14 cellular contexts compared by ENCODE assay signal in genomic region chr9:135989157-135989556, GRCh38. TPM values are rescaled to one million over a fixed set of nuclear protein-coding genes. Genes with fewer than 3 reads are reported as not detected.
A peak's percentile ranks its signal among the peaks of the same experiment; 100 is the strongest.
DNase-seq lines count a peak whose midpoint lies in the region; ATAC-seq, FAIRE-seq and TF ChIP-seq lines count a peak whose summit lies in the region.
"Had no signal": no experiment of that assay in that cellular context is flagged by ENCODE, and none has a peak within 500 bp of the region (broad histone marks: within the 10 kb centered on the region; RNA-seq: fewer than 3 reads in every experiment).

No MANE protein-coding gene starts in this region.

- no peak overlapping the region for H3K27ac Mint-ChIP-seq in CD4-positive, alpha-beta T cell
- no peak overlapping the region for H3K27ac Mint-ChIP-seq in glutamatergic neuron (ENCODE audit: unreplicated experiment)
- H3K27ac Mint-ChIP-seq in activated naive CD8-positive, alpha-beta T cell treated with anti-CD3 and anti-CD28 coated beads, Interleukin-2, amount 50 U/mL, for 24 hours, result no peak overlapping the region

- H3K27ac ChIP-seq in A549, result no peak overlapping the region
- H3K27ac ChIP-seq in CD4-positive, alpha-beta T cell (ENCODE audit: low read depth, low read length), result no peak overlapping the region
- peak overlapping the region; percentile 64 for H3K27ac ChIP-seq in angular gyrus (ENCODE audit: low read depth, low read length)
- H3K27ac ChIP-seq: GM23248 had no signal

- peak overlapping the region; percentile 25 for H3K4me3 Mint-ChIP-seq in CD4-positive, alpha-beta T cell
- H3K4me3 Mint-ChIP-seq in glutamatergic neuron (ENCODE audit: unreplicated experiment), result no peak overlapping the region
- no peak overlapping the region for H3K4me3 Mint-ChIP-seq in activated naive CD8-positive, alpha-beta T cell treated with anti-CD3 and anti-CD28 coated beads, Interleukin-2, amount 50 U/mL, for 24 hours

- H3K4me2 ChIP-seq in A549, result no peak overlapping the region

- DNase-seq in A549 (ENCODE audit: low read depth in 1 of 2, low spot score in 1 of 2) (no peak), glutamatergic neuron (no peak), GM20000 (ENCODE audit: low spot score) (no peak), NCI-H2081 (lab: John Stamatoyannopoulos, UW) (no peak), NCI-H2029 (lab: John Stamatoyannopoulos, UW) (no peak)
- no peak for DNase-seq in CD4-positive, alpha-beta T cell
- DNase-seq in activated naive CD8-positive, alpha-beta T cell treated with anti-CD3 and anti-CD28 coated beads, Interleukin-2, amount 50 U/mL, for 24 hours, result no peak
- DNase-seq: GM23248, Karpas-422, NCI-H1105 treated with DMSO at 0.1 percent for 48 hours, NCI-H187 treated with DMSO at 0.1 percent for 48 hours, SIG-M5 had no signal

- intact Hi-C loops in CD4-positive, alpha-beta T cell (cut with DNase I, micrococcal nuclease), result no loop called here

- no peak for TF ChIP-seq RAD21 in A549 (conservative IDR thresholded peaks at IDR 0.05 in 1 of 2, IDR thresholded peaks at IDR 0.05 in 1 of 2)

- H3K4me1 ChIP-seq in A549, result peaks cover 25% of the 10 kb centered on the region

- ATAC-seq in A549, result peak; percentile 18 to 21; a peak in 3 of 6 replicates
- ATAC-seq in CD4-positive, alpha-beta T cell (ENCODE audit: poor library complexity), result no peak
- ATAC-seq in activated naive CD8-positive, alpha-beta T cell treated with anti-CD3 and anti-CD28 coated beads, Interleukin-2, amount 50 U/mL, for 24 hours, result no peak

- H3K4me1 Mint-ChIP-seq in CD4-positive, alpha-beta T cell (ENCODE audit: low read depth), result peaks cover 23% of the 10 kb centered on the region
- peaks cover 4% of the 10 kb centered on the region for H3K4me1 Mint-ChIP-seq in glutamatergic neuron (ENCODE audit: low read depth, unreplicated experiment)
- H3K4me1 Mint-ChIP-seq in activated naive CD8-positive, alpha-beta T cell treated with anti-CD3 and anti-CD28 coated beads, Interleukin-2, amount 50 U/mL, for 24 hours, result peaks cover 15% of the 10 kb centered on the region

- FAIRE-seq in A549 (lab: Jason Lieb, UNC), result no peak
- FAIRE-seq: GM12891 had no signal

- H3K4me3 ChIP-seq in A549, result no peak overlapping the region
- H3K4me3 ChIP-seq: GM23248 had no signal

- TF ChIP-seq EP300 in A549 (IDR thresholded peaks at IDR 0.05), result no peak

- WGBS in A549 (ENCODE audit: missing lambda C conversion rate), result 87% methylated on average over 4 of the region's 8 CpGs

- no peak for TF ChIP-seq POLR2A in A549 (IDR thresholded peaks at IDR 0.05; ENCODE audit: low read length)

- H3K9me3 ChIP-seq in A549, result no peaks in the 10 kb centered on the region
- no peaks in the 10 kb centered on the region for H3K9me3 ChIP-seq in CD4-positive, alpha-beta T cell (ENCODE audit: control insufficient read depth, low read length)

- TF ChIP-seq CTCF in A549 (IDR thresholded peaks at IDR 0.05) (no peak), glutamatergic neuron (IDR thresholded peaks at IDR 0.05; ENCODE audit: partially characterized antibody, unreplicated experiment) (peak; percentile 16), GM20000 (IDR thresholded peaks at IDR 0.05; ENCODE audit: extremely low read depth, missing control alignments) (no peak)
- no peak for TF ChIP-seq CTCF in CD4-positive, alpha-beta T cell (IDR thresholded peaks at IDR 0.05)

- CTCF ChIA-PET in A549 (lab: Yijun Ruan, JAX), result interaction anchor here (1.2 to 1.7 kb wide), 3 partner anchors 20 to 134 kb away, joined by 3 to 12 read pairs (median 8); no protein-coding TSS in a partner anchor
- CTCF ChIA-PET in CD4-positive, alpha-beta T cell (lab: Charles Lee), result no interaction called here

- no peaks in the 10 kb centered on the region for H3K36me3 Mint-ChIP-seq in CD4-positive, alpha-beta T cell (ENCODE audit: low read depth)
- no peaks in the 10 kb centered on the region for H3K36me3 Mint-ChIP-seq in glutamatergic neuron (ENCODE audit: unreplicated experiment)
- H3K36me3 Mint-ChIP-seq in activated naive CD8-positive, alpha-beta T cell treated with anti-CD3 and anti-CD28 coated beads, Interleukin-2, amount 50 U/mL, for 24 hours (ENCODE audit: low read depth), result no peaks in the 10 kb centered on the region

- H3K9me3 Mint-ChIP-seq in CD4-positive, alpha-beta T cell, result no peaks in the 10 kb centered on the region
- peaks cover 2% of the 10 kb centered on the region for H3K9me3 Mint-ChIP-seq in glutamatergic neuron (ENCODE audit: unreplicated experiment)
- no peaks in the 10 kb centered on the region for H3K9me3 Mint-ChIP-seq in activated naive CD8-positive, alpha-beta T cell treated with anti-CD3 and anti-CD28 coated beads, Interleukin-2, amount 50 U/mL, for 24 hours

- POLR2A ChIA-PET in A549 (lab: Yijun Ruan, JAX), result no interaction called here
- POLR2A ChIA-PET in CD4-positive, alpha-beta T cell (lab: Charles Lee), result interaction anchor here (1.0 to 1.4 kb wide), 2 partner anchors 10 to 21 kb away, joined by 3 to 4 read pairs; no protein-coding TSS in a partner anchor

- H3K27me3 Mint-ChIP-seq in CD4-positive, alpha-beta T cell, result no peaks in the 10 kb centered on the region
- no peaks in the 10 kb centered on the region for H3K27me3 Mint-ChIP-seq in glutamatergic neuron (ENCODE audit: unreplicated experiment)
- no peaks in the 10 kb centered on the region for H3K27me3 Mint-ChIP-seq in activated naive CD8-positive, alpha-beta T cell treated with anti-CD3 and anti-CD28 coated beads, Interleukin-2, amount 50 U/mL, for 24 hours

- no peaks in the 10 kb centered on the region for H3K27me3 ChIP-seq in CD4-positive, alpha-beta T cell (ENCODE audit: control insufficient read depth, insufficient read depth, low read length)

TF ChIP-seq in A549, 52 proteins besides CTCF, POLR2A, EP300 and RAD21 (continues in another document):
- TF ChIP-seq PBX3 (IDR thresholded peaks at IDR 0.05) (no peak), ZNF302 (CRISPR knock-in tag; IDR thresholded peaks at IDR 0.05) (no peak), NPAS2 (CRISPR knock-in tag; IDR thresholded peaks at IDR 0.05; ENCODE audit: borderline replicate concordance) (no peak), FOSL2 (IDR thresholded peaks at IDR 0.05) (no peak), FOSL2 (CRISPR knock-in tag; IDR thresholded peaks at IDR 0.05) (no peak), RNF2 (IDR thresholded peaks at IDR 0.05; ENCODE audit: borderline replicate concordance, low read depth) (no peak), ATOH8 (CRISPR knock-in tag; IDR thresholded peaks at IDR 0.05; ENCODE audit: low read depth) (no peak), TFCP2L1 (CRISPR knock-in tag; IDR thresholded peaks at IDR 0.05) (no peak), SREBF2 (IDR thresholded peaks at IDR 0.05) (no peak), FOXS1 (CRISPR knock-in tag; IDR thresholded peaks at IDR 0.05) (no peak), ESRRA (IDR thresholded peaks at IDR 0.05; ENCODE audit: borderline replicate concordance, low read length) (no peak)
- TF ChIP-seq, protein P1, sequence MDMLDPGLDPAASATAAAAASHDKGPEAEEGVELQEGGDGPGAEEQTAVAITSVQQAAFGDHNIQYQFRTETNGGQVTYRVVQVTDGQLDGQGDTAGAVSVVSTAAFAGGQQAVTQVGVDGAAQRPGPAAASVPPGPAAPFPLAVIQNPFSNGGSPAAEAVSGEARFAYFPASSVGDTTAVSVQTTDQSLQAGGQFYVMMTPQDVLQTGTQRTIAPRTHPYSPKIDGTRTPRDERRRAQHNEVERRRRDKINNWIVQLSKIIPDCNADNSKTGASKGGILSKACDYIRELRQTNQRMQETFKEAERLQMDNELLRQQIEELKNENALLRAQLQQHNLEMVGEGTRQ (IDR thresholded peaks at IDR 0.05), result no peak

RNA-seq across cellular contexts. Expression of gene UBAC1, which starts 28.0 kb away (rescaled TPM):
- polyA plus RNA-seq in A549 (2011; rRNA removed) (31.5 and 37.6 TPM in 2 replicates), A549 (2017; fragmentation: RNase III; extraction: RNeasy Plus Mini Kit Qiagen cat#74134 plus additional on column Dnase treatment) (28.7 to 30.8 TPM (median 29.8 TPM) in 3 replicates)
- 55.0 and 56.4 TPM in 2 replicates for polyA plus RNA-seq in A549 (2012; cell fraction: cytosol; rRNA removed)
- polyA plus RNA-seq in A549 (2012; cell fraction: nucleus; rRNA removed), result 44.6 and 56.7 TPM in 2 replicates
- 21.2 and 21.9 TPM in 2 replicates for polyA minus RNA-seq in A549 (2011; rRNA and poly(A)+ RNA removed)
- total RNA-seq in CD4-positive, alpha-beta T cell, result 10 to 100 TPM; 16.4 to 19.6 TPM
- total RNA-seq in glutamatergic neuron (ENCODE audit: unreplicated experiment), result 48.4 TPM

Comparison
In these comparisons a context has a peak if more than half of its experiments do, and no peak if none do; other contexts are left out.
1. ATAC-seq: peak in A549 (2 of 2); none in CD4-positive, alpha-beta T cell (single experiment) and activated naive CD8-positive, alpha-beta T cell treated with anti-CD3 and anti-CD28 coated beads, Interleukin-2, amount 50 U/mL, for 24 hours (single experiment).